ENCODE assay signal across 11 cellular contexts in genomic region chr1:8409666-8410065, GRCh38.
A peak's percentile ranks its signal among the peaks of the same experiment; 100 is the strongest.
DNase-seq lines count a peak whose midpoint lies in the region; ATAC-seq and TF ChIP-seq lines count a peak whose summit lies in the region.
"Had no signal": no experiment of that assay in that cellular context is flagged by ENCODE, and none has a peak within 500 bp of the region (broad histone marks: within the 10 kb centered on the region; RNA-seq: fewer than 3 reads in every experiment).

No MANE protein-coding gene starts in this region.

- DNase-seq in activated naive CD8-positive, alpha-beta T cell treated with anti-CD3 and anti-CD28 coated beads for 36 hours = no peak
- no peak for DNase-seq in caudate nucleus (lab: John Stamatoyannopoulos, UW)
- DNase-seq in mesothelial cell of epicardium (ENCODE audit: low spot score in 2 of 2, unreplicated experiment in 2 of 2) = no peak
- DNase-seq in tibial artery = no peak
- DNase-seq in foreskin melanocyte = no peak
- DNase-seq: NCI-H2171 treated with DMSO at 0.1 percent for 48 hours, RPMI8226 had no signal

- H3K36me3 Mint-ChIP-seq in activated naive CD8-positive, alpha-beta T cell = peaks cover 13% of the 10 kb centered on the region
- H3K36me3 Mint-ChIP-seq in activated naive CD8-positive, alpha-beta T cell treated with anti-CD3 and anti-CD28 coated beads for 36 hours = peaks cover 41% of the 10 kb centered on the region
- peaks cover 16% of the 10 kb centered on the region for H3K36me3 Mint-ChIP-seq in mesothelial cell of epicardium

- peak overlapping the region; percentile 75 for H3K27ac ChIP-seq in caudate nucleus (ENCODE audit: low read depth, low read length)
- H3K27ac ChIP-seq in tibial artery = peak overlapping the region; percentile 79 to 99

- peaks cover 63% of the 10 kb centered on the region for H3K4me1 Mint-ChIP-seq in activated naive CD8-positive, alpha-beta T cell (ENCODE audit: low read depth)
- H3K4me1 Mint-ChIP-seq in activated naive CD8-positive, alpha-beta T cell treated with anti-CD3 and anti-CD28 coated beads for 36 hours = peaks cover 49% of the 10 kb centered on the region
- H3K4me1 Mint-ChIP-seq in mesothelial cell of epicardium = peaks cover 61% of the 10 kb centered on the region

- no peaks in the 10 kb centered on the region for H3K27me3 ChIP-seq in tibial artery

- H3K4me1 ChIP-seq in tibial artery = peaks cover 9 to 91% (median 79%) of the 10 kb centered on the region in 4 donors

- no peak overlapping the region for H3K4me3 Mint-ChIP-seq in activated naive CD8-positive, alpha-beta T cell
- no peak overlapping the region for H3K4me3 Mint-ChIP-seq in activated naive CD8-positive, alpha-beta T cell treated with anti-CD3 and anti-CD28 coated beads for 36 hours
- no peak overlapping the region for H3K4me3 Mint-ChIP-seq in mesothelial cell of epicardium

- H3K36me3 ChIP-seq in tibial artery = peaks cover 0 to 24% (median 14%) of the 10 kb centered on the region in 3 donors

- intact Hi-C loops in tibial artery (cut with DNase I; ENCODE audit: low total_unique reads) = loop anchor here (5.0 kb wide), 1 partner anchor 37 kb away; no protein-coding TSS in a partner anchor

- TF ChIP-seq CTCF in mesothelial cell of epicardium (IDR thresholded peaks at IDR 0.05; ENCODE audit: unreplicated experiment) = no peak
- TF ChIP-seq CTCF in tibial artery (IDR thresholded peaks at IDR 0.05) = no peak

- H3K27me3 Mint-ChIP-seq in activated naive CD8-positive, alpha-beta T cell = no peaks in the 10 kb centered on the region
- no peaks in the 10 kb centered on the region for H3K27me3 Mint-ChIP-seq in activated naive CD8-positive, alpha-beta T cell treated with anti-CD3 and anti-CD28 coated beads for 36 hours
- no peaks in the 10 kb centered on the region for H3K27me3 Mint-ChIP-seq in mesothelial cell of epicardium (ENCODE audit: low read depth)
- H3K27me3 Mint-ChIP-seq: naive thymus-derived CD8-positive, alpha-beta T cell had no signal

- peak overlapping the region; percentile 47 for H3K27ac Mint-ChIP-seq in activated naive CD8-positive, alpha-beta T cell
- H3K27ac Mint-ChIP-seq in activated naive CD8-positive, alpha-beta T cell treated with anti-CD3 and anti-CD28 coated beads for 36 hours = no peak overlapping the region
- peak overlapping the region; percentile 96 for H3K27ac Mint-ChIP-seq in mesothelial cell of epicardium

- no peaks in the 10 kb centered on the region for H3K9me3 ChIP-seq in tibial artery

- ATAC-seq in HG03521 (IDR thresholded peaks at IDR 0.05; ENCODE audit: unreplicated experiment) (no peak), GM18511 (IDR thresholded peaks at IDR 0.05; ENCODE audit: unreplicated experiment) (no peak)

- H3K9me3 Mint-ChIP-seq in activated naive CD8-positive, alpha-beta T cell (ENCODE audit: low read depth) = no peaks in the 10 kb centered on the region
- no peaks in the 10 kb centered on the region for H3K9me3 Mint-ChIP-seq in activated naive CD8-positive, alpha-beta T cell treated with anti-CD3 and anti-CD28 coated beads for 36 hours
- no peaks in the 10 kb centered on the region for H3K9me3 Mint-ChIP-seq in mesothelial cell of epicardium
- H3K9me3 Mint-ChIP-seq: naive thymus-derived CD8-positive, alpha-beta T cell had no signal

- no peak overlapping the region for H3K4me3 ChIP-seq in tibial artery
